Comparison of ENCODE assay signal across 1 cellular context in the genomic region with DNA sequence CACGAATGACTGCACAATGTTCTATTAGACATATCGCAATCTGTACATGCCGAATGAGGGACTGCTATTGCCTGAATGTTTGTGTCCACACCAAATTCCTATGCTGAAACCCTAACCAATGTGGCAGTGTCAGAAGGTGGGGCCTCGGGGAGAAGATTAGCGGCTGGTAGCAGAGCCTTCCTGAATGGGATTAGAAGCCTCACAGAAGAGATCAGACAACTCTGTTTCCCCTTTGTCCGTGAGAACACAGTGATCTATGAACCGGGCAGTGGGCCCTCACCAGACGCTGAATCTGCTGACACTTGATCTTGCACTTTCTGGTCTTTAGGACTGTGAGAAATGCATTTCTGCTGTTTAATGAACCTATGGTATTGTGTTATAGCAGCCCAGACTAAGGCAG.
TF ChIP-seq lines count a peak whose summit lies in the region.

No MANE protein-coding gene starts in this region.

TF ChIP-seq in GM23338, 12 proteins besides CTCF, POLR2A, EP300 and RAD21:
- TF ChIP-seq STAT1 (IDR thresholded peaks at IDR 0.05; ENCODE audit: unreplicated experiment) (no peak), EZH2phosphoT487 (IDR thresholded peaks at IDR 0.05; ENCODE audit: unreplicated experiment) (no peak), REST (IDR thresholded peaks at IDR 0.05; ENCODE audit: unreplicated experiment) (no peak), POLR2AphosphoS5 (IDR thresholded peaks at IDR 0.05; ENCODE audit: low read depth) (no peak), NANOG (IDR thresholded peaks at IDR 0.05; ENCODE audit: borderline replicate concordance) (no peak), ZNF114 (CRISPR knock-in tag; IDR thresholded peaks at IDR 0.05) (no peak), CREB1 (CRISPR knock-in tag; IDR thresholded peaks at IDR 0.05; ENCODE audit: low read depth) (no peak), JUNB (IDR thresholded peaks at IDR 0.05; ENCODE audit: unreplicated experiment) (no peak), ZNF331 (CRISPR knock-in tag; IDR thresholded peaks at IDR 0.05; ENCODE audit: low read depth) (no peak), EZH2 (IDR thresholded peaks at IDR 0.05; ENCODE audit: low read depth, unreplicated experiment) (no peak)
- TF ChIP-seq, protein P1, sequence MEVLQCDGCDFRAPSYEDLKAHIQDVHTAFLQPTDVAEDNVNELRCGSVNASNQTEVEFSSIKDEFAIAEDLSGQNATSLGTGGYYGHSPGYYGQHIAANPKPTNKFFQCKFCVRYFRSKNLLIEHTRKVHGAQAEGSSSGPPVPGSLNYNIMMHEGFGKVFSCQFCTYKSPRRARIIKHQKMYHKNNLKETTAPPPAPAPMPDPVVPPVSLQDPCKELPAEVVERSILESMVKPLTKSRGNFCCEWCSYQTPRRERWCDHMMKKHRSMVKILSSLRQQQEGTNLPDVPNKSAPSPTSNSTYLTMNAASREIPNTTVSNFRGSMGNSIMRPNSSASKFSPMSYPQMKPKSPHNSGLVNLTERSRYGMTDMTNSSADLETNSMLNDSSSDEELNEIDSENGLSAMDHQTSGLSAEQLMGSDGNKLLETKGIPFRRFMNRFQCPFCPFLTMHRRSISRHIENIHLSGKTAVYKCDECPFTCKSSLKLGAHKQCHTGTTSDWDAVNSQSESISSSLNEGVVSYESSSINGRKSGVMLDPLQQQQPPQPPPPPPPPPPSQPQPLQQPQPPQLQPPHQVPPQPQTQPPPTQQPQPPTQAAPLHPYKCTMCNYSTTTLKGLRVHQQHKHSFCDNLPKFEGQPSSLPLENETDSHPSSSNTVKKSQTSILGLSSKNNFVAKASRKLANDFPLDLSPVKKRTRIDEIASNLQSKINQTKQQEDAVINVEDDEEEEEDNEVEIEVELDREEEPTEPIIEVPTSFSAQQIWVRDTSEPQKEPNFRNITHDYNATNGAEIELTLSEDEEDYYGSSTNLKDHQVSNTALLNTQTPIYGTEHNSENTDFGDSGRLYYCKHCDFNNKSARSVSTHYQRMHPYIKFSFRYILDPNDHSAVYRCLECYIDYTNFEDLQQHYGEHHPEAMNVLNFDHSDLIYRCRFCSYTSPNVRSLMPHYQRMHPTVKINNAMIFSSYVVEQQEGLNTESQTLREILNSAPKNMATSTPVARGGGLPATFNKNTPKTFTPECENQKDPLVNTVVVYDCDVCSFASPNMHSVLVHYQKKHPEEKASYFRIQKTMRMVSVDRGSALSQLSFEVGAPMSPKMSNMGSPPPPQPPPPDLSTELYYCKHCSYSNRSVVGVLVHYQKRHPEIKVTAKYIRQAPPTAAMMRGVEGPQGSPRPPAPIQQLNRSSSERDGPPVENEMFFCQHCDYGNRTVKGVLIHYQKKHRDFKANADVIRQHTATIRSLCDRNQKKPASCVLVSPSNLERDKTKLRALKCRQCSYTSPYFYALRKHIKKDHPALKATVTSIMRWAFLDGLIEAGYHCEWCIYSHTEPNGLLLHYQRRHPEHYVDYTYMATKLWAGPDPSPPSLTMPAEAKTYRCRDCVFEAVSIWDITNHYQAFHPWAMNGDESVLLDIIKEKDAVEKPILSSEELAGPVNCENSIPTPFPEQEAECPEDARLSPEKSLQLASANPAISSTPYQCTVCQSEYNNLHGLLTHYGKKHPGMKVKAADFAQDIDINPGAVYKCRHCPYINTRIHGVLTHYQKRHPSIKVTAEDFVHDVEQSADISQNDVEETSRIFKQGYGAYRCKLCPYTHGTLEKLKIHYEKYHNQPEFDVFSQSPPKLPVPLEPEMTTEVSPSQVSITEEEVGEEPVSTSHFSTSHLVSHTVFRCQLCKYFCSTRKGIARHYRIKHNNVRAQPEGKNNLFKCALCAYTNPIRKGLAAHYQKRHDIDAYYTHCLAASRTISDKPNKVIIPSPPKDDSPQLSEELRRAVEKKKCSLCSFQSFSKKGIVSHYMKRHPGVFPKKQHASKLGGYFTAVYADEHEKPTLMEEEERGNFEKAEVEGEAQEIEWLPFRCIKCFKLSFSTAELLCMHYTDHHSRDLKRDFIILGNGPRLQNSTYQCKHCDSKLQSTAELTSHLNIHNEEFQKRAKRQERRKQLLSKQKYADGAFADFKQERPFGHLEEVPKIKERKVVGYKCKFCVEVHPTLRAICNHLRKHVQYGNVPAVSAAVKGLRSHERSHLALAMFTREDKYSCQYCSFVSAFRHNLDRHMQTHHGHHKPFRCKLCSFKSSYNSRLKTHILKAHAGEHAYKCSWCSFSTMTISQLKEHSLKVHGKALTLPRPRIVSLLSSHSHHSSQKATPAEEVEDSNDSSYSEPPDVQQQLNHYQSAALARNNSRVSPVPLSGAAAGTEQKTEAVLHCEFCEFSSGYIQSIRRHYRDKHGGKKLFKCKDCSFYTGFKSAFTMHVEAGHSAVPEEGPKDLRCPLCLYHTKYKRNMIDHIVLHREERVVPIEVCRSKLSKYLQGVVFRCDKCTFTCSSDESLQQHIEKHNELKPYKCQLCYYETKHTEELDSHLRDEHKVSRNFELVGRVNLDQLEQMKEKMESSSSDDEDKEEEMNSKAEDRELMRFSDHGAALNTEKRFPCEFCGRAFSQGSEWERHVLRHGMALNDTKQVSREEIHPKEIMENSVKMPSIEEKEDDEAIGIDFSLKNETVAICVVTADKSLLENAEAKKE (CRISPR knock-in tag; IDR thresholded peaks at IDR 0.05) = no peak
- TF ChIP-seq, protein P2, sequence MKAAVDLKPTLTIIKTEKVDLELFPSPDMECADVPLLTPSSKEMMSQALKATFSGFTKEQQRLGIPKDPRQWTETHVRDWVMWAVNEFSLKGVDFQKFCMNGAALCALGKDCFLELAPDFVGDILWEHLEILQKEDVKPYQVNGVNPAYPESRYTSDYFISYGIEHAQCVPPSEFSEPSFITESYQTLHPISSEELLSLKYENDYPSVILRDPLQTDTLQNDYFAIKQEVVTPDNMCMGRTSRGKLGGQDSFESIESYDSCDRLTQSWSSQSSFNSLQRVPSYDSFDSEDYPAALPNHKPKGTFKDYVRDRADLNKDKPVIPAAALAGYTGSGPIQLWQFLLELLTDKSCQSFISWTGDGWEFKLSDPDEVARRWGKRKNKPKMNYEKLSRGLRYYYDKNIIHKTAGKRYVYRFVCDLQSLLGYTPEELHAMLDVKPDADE (IDR thresholded peaks at IDR 0.05) = no peak
